Comparison of ENCODE assay signal across 1 cellular context in the genomic region with DNA sequence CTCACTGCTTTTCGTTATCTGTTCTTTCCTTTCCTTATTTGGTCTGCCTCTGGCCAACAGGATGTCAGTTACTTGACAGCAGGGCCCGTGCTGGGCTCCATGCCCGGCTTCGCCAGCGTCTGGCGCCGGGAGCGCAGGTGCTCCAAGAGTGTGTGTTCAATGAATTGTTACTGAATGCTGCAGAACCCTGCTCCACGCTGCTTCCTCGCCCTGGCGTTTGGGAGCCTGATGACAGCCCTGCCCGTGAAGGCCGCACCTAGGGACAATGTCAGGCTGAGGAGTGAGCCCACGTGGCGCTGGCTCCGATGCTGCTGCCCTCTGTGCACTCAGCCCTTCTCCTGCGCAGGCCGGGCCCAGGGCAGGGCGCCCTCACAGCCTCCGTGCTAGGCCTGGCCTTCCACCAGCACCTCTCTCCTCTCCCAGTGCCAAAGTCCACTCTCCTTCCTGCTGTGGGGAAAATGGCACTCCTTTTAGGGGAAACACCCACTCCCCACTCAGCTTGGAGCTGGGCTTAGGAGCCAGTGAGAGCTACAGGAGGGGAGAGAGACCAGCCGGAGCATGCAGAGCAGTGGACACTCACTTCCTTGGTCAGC.
TF ChIP-seq lines count a peak whose summit lies in the region.

No MANE protein-coding gene starts in this region.

TF ChIP-seq in HepG2, 621 proteins besides CTCF, POLR2A, EP300 and RAD21 (continued from another document and continues in another):
- TF ChIP-seq ZNF788 (CRISPR knock-in tag; IDR thresholded peaks at IDR 0.05; ENCODE audit: borderline replicate concordance) (peak; percentile 44; the same call in 1 of the 2 replicates), NR3C1 (CRISPR knock-in tag; IDR thresholded peaks at IDR 0.05) (no peak), ARID4A (CRISPR knock-in tag; IDR thresholded peaks at IDR 0.05; ENCODE audit: borderline replicate concordance) (peak; percentile 29; the same call in 1 of the 2 replicates), SP1 (IDR thresholded peaks at IDR 0.05) (no peak), SP1 (CRISPR knock-in tag; IDR thresholded peaks at IDR 0.05) (0 out of 2 replicates have a peak, but pooled peaks have one; percentile 35), MAFK (conservative IDR thresholded peaks at IDR 0.05 in 1 of 2, IDR thresholded peaks at IDR 0.05 in 1 of 2; ENCODE audit: low read length in 2 of 2) (no peak), DDIT3 (CRISPR knock-in tag; IDR thresholded peaks at IDR 0.05) (no peak), ZNF382 (CRISPR knock-in tag; IDR thresholded peaks at IDR 0.05; ENCODE audit: borderline replicate concordance) (no peak), ZBTB10 (CRISPR knock-in tag; IDR thresholded peaks at IDR 0.05; ENCODE audit: borderline replicate concordance) (no peak), YEATS2 (CRISPR knock-in tag; IDR thresholded peaks at IDR 0.05; ENCODE audit: borderline replicate concordance) (no peak), HOXA7 (CRISPR knock-in tag; IDR thresholded peaks at IDR 0.05) (no peak), ZNF747 (CRISPR knock-in tag; IDR thresholded peaks at IDR 0.05; ENCODE audit: borderline replicate concordance) (0 out of 2 replicates have a peak, but pooled peaks have one; percentile 35), SNRNP70 (IDR thresholded peaks at IDR 0.05; ENCODE audit: low read depth, low read length) (no peak), THAP7 (CRISPR knock-in tag; IDR thresholded peaks at IDR 0.05) (no peak), ZNF639 (CRISPR knock-in tag; conservative IDR thresholded peaks at IDR 0.05) (no peak), RNF219 (CRISPR knock-in tag; IDR thresholded peaks at IDR 0.05) (no peak), RFX1 (IDR thresholded peaks at IDR 0.05) (no peak), CREM (IDR thresholded peaks at IDR 0.05) (no peak), CREM (CRISPR knock-in tag; IDR thresholded peaks at IDR 0.05) (no peak), ZNF772 (CRISPR knock-in tag; IDR thresholded peaks at IDR 0.05) (no peak; the same call in 1 of the 2 replicates), BHLHE40 (IDR thresholded peaks at IDR 0.05; ENCODE audit: low read length) (no peak), ZNF564 (CRISPR knock-in tag; IDR thresholded peaks at IDR 0.05) (no peak), EED (CRISPR knock-in tag; IDR thresholded peaks at IDR 0.05) (0 out of 2 replicates have a peak, but pooled peaks have one; percentile 66), ZNF615 (CRISPR knock-in tag; IDR thresholded peaks at IDR 0.05; ENCODE audit: borderline replicate concordance) (no peak), HNF4A (CRISPR knock-in tag; IDR thresholded peaks at IDR 0.05) (peak; percentile 83), SMARCC2 (IDR thresholded peaks at IDR 0.05) (no peak), REPIN1 (CRISPR knock-in tag; IDR thresholded peaks at IDR 0.05; ENCODE audit: borderline replicate concordance, low read depth) (no peak), MIXL1 (CRISPR knock-in tag; IDR thresholded peaks at IDR 0.05) (no peak), STAT5B (CRISPR knock-in tag; IDR thresholded peaks at IDR 0.05) (no peak), MBD4 (IDR thresholded peaks at IDR 0.05; ENCODE audit: borderline replicate concordance, low read length) (no peak), ZNF576 (CRISPR knock-in tag; IDR thresholded peaks at IDR 0.05) (no peak)
- TF ChIP-seq, protein P1, sequence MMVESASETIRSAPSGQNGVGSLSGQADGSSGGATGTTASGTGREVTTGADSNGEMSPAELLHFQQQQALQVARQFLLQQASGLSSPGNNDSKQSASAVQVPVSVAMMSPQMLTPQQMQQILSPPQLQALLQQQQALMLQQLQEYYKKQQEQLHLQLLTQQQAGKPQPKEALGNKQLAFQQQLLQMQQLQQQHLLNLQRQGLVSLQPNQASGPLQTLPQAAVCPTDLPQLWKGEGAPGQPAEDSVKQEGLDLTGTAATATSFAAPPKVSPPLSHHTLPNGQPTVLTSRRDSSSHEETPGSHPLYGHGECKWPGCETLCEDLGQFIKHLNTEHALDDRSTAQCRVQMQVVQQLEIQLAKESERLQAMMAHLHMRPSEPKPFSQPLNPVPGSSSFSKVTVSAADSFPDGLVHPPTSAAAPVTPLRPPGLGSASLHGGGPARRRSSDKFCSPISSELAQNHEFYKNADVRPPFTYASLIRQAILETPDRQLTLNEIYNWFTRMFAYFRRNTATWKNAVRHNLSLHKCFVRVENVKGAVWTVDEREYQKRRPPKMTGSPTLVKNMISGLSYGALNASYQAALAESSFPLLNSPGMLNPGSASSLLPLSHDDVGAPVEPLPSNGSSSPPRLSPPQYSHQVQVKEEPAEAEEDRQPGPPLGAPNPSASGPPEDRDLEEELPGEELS (CRISPR knock-in tag; IDR thresholded peaks at IDR 0.05): no peak
- TF ChIP-seq, protein P2, sequence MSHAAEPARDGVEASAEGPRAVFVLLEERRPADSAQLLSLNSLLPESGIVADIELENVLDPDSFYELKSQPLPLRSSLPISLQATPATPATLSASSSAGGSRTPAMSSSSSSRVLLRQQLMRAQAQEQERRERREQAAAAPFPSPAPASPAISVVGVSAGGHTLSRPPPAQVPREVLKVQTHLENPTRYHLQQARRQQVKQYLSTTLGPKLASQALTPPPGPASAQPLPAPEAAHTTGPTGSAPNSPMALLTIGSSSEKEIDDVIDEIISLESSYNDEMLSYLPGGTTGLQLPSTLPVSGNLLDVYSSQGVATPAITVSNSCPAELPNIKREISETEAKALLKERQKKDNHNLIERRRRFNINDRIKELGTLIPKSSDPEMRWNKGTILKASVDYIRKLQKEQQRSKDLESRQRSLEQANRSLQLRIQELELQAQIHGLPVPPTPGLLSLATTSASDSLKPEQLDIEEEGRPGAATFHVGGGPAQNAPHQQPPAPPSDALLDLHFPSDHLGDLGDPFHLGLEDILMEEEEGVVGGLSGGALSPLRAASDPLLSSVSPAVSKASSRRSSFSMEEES (CRISPR knock-in tag; IDR thresholded peaks at IDR 0.05): no peak
- TF ChIP-seq, protein P3, sequence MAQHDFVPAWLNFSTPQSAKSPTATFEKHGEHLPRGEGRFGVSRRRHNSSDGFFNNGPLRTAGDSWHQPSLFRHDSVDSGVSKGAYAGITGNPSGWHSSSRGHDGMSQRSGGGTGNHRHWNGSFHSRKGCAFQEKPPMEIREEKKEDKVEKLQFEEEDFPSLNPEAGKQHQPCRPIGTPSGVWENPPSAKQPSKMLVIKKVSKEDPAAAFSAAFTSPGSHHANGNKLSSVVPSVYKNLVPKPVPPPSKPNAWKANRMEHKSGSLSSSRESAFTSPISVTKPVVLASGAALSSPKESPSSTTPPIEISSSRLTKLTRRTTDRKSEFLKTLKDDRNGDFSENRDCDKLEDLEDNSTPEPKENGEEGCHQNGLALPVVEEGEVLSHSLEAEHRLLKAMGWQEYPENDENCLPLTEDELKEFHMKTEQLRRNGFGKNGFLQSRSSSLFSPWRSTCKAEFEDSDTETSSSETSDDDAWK (CRISPR knock-in tag; IDR thresholded peaks at IDR 0.05): no peak
- TF ChIP-seq, protein P4, sequence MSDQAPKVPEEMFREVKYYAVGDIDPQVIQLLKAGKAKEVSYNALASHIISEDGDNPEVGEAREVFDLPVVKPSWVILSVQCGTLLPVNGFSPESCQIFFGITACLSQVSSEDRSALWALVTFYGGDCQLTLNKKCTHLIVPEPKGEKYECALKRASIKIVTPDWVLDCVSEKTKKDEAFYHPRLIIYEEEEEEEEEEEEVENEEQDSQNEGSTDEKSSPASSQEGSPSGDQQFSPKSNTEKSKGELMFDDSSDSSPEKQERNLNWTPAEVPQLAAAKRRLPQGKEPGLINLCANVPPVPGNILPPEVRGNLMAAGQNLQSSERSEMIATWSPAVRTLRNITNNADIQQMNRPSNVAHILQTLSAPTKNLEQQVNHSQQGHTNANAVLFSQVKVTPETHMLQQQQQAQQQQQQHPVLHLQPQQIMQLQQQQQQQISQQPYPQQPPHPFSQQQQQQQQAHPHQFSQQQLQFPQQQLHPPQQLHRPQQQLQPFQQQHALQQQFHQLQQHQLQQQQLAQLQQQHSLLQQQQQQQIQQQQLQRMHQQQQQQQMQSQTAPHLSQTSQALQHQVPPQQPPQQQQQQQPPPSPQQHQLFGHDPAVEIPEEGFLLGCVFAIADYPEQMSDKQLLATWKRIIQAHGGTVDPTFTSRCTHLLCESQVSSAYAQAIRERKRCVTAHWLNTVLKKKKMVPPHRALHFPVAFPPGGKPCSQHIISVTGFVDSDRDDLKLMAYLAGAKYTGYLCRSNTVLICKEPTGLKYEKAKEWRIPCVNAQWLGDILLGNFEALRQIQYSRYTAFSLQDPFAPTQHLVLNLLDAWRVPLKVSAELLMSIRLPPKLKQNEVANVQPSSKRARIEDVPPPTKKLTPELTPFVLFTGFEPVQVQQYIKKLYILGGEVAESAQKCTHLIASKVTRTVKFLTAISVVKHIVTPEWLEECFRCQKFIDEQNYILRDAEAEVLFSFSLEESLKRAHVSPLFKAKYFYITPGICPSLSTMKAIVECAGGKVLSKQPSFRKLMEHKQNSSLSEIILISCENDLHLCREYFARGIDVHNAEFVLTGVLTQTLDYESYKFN (CRISPR knock-in tag; conservative IDR thresholded peaks at IDR 0.05): peak; percentile 64
